In genomic region chr1:111281411-111281810, GRCh38 we compare ENCODE assay signal across 20 cellular contexts. TPM values are rescaled to one million over a fixed set of nuclear protein-coding genes. Genes with fewer than 3 reads are reported as not detected.
A peak's percentile ranks its signal among the peaks of the same experiment; 100 is the strongest.
DNase-seq lines count a peak whose midpoint lies in the region; ATAC-seq and TF ChIP-seq lines count a peak whose summit lies in the region.
"Had no signal": no experiment of that assay in that cellular context is flagged by ENCODE, and none has a peak within 500 bp of the region (broad histone marks: within the 10 kb centered on the region; RNA-seq: fewer than 3 reads in every experiment).

No MANE protein-coding gene starts in this region.

- H2AFZ ChIP-seq in mammary epithelial cell (ENCODE audit: low read depth, low read length) = no peak overlapping the region
- H2AFZ ChIP-seq: GM23338 had no signal

- H3K27ac ChIP-seq in mammary epithelial cell (ENCODE audit: insufficient read depth, low read depth, low read length) (no peak overlapping the region), lung (ENCODE audit: low read depth in 1 of 2, low read length in 1 of 2) (no peak overlapping the region), thyroid gland (no peak overlapping the region), right lobe of liver (no peak overlapping the region)
- H3K27ac ChIP-seq: KMS-11 had no signal

- no peaks in the 10 kb centered on the region for H3K79me2 ChIP-seq in mammary epithelial cell (ENCODE audit: insufficient read depth, low read length)

- CTCF ChIA-PET in mammary epithelial cell (lab: Charles Lee; ENCODE audit: low non-redundant PET) = no interaction called here

- TF ChIP-seq POLR2A in thyroid gland (IDR thresholded peaks at IDR 0.05) = no peak
- TF ChIP-seq POLR2A in right lobe of liver (IDR thresholded peaks at IDR 0.05) = no peak

- H3K4me2 ChIP-seq in mammary epithelial cell (ENCODE audit: insufficient read depth, low read depth, low read length) = no peak overlapping the region
- H3K4me2 ChIP-seq: GM23338, KMS-11 had no signal

- H3K9me3 ChIP-seq in mammary epithelial cell (replicated peaks; ENCODE audit: insufficient read depth, low read length) (no peaks in the 10 kb centered on the region), lung (ENCODE audit: control insufficient read depth in 2 of 2, insufficient read depth in 1 of 2, low read length in 1 of 2) (no peaks in the 10 kb centered on the region), thyroid gland (no peaks in the 10 kb centered on the region), right lobe of liver (no peaks in the 10 kb centered on the region)
- H3K9me3 ChIP-seq: BE2C had no signal

- 70% methylated on average over 5 of the region's 5 CpGs for WGBS in mammary epithelial cell (ENCODE audit: low coverage, missing lambda C conversion rate)
- 66 to 85% methylated on average over 5 of the region's 5 CpGs for WGBS in lung, 2 donors
- WGBS in thyroid gland, 2 donors = 68 to 75% methylated on average over 5 of the region's 5 CpGs
- WGBS in right lobe of liver (ENCODE audit: insufficient coverage, low coverage, low lambda C conversion rate, missing lambda C conversion rate) = 85% methylated on average over 5 of the region's 5 CpGs

- H3K36me3 ChIP-seq in mammary epithelial cell (ENCODE audit: insufficient read depth, low read length) (no peaks in the 10 kb centered on the region), lung (ENCODE audit: control insufficient read depth in 2 of 2, insufficient read depth in 2 of 2, low read length in 2 of 2) (no peaks in the 10 kb centered on the region), thyroid gland (no peaks in the 10 kb centered on the region), right lobe of liver (no peaks in the 10 kb centered on the region)
- H3K36me3 ChIP-seq: BE2C had no signal

- H3K27me3 ChIP-seq in mammary epithelial cell (ENCODE audit: insufficient read depth, low read length) (no peaks in the 10 kb centered on the region), lung (ENCODE audit: control insufficient read depth, insufficient read depth) (no peaks in the 10 kb centered on the region), thyroid gland (no peaks in the 10 kb centered on the region), right lobe of liver (no peaks in the 10 kb centered on the region)
- H3K27me3 ChIP-seq: BE2C had no signal

- dilution Hi-C loops in mammary epithelial cell (cut with HindIII; ENCODE audit: low sequenced_read_pairs) = no loop called here

- no peaks in the 10 kb centered on the region for H3K4me1 ChIP-seq in mammary epithelial cell (ENCODE audit: insufficient read depth, low read length)
- peaks cover 0 to 4% of the 10 kb centered on the region in 2 donors for H3K4me1 ChIP-seq in lung (ENCODE audit: control insufficient read depth in 2 of 2, insufficient read depth in 2 of 2, low read length in 2 of 2)
- no peaks in the 10 kb centered on the region for H3K4me1 ChIP-seq in thyroid gland
- no peaks in the 10 kb centered on the region for H3K4me1 ChIP-seq in right lobe of liver
- H3K4me1 ChIP-seq: BE2C had no signal

- no peak overlapping the region for H3K4me3 ChIP-seq in mammary epithelial cell (replicated peaks in 1 of 3; ENCODE audit: insufficient read depth in 1 of 3, low read depth in 2 of 3, low read length in 3 of 3)
- H3K4me3 ChIP-seq in lung = no peak overlapping the region
- no peak overlapping the region for H3K4me3 ChIP-seq in thyroid gland (replicated peaks in 1 of 3)
- no peak overlapping the region for H3K4me3 ChIP-seq in right lobe of liver
- H3K4me3 ChIP-seq: GM23338 had no signal

- BruUV-seq in mammary epithelial cell (replicated peaks; lab: Mats Ljungman, UMichigan) = no TSS peak

- TF ChIP-seq CTCF in mammary epithelial cell (conservative IDR thresholded peaks at IDR 0.05 in 1 of 2, IDR thresholded peaks at IDR 0.05 in 1 of 2; ENCODE audit: extremely low read depth in 1 of 2, insufficient read depth in 1 of 2, low read depth in 1 of 2, low read length in 2 of 2) (no peak), lung (IDR thresholded peaks at IDR 0.05; ENCODE audit: control extremely low read depth, extremely low read depth) (no peak), thyroid gland (IDR thresholded peaks at IDR 0.05) (no peak), right lobe of liver (IDR thresholded peaks at IDR 0.05) (no peak)

- in situ Hi-C loops in mammary epithelial cell (cut with MboI; ENCODE audit: low sequenced_read_pairs in 2 of 2) = no loop called here

- intact Hi-C loops in mammary epithelial cell (cut with micrococcal nuclease) (no loop called here), thyroid gland (cut with DNase I) (no loop called here), right lobe of liver (cut with DNase I) (no loop called here)

- no peak overlapping the region for H3K9ac ChIP-seq in mammary epithelial cell (ENCODE audit: insufficient read depth, low read length)
- H3K9ac ChIP-seq: KMS-11 had no signal

- DNase-seq in LHCN-M2 (ENCODE audit: low read depth) = peak; percentile 21
- DNase-seq in mammary epithelial cell = peak; percentile 37
- peak; percentile 42 for DNase-seq in lung (ENCODE audit: low spot score)
- DNase-seq in thyroid gland = peak; percentile 5 to 13
- no peak for DNase-seq in right lobe of liver
- DNase-seq: BE2C; CD4-positive, alpha-beta memory T cell; DND-41; GDM1; NCI-H1417; NCI-H1930; NCI-H2171; NCI-H774; Right ventricle myocardium superior had no signal

- ATAC-seq in lung (ENCODE audit: insufficient read depth, low FRiP score) (no peak), right lobe of liver (no peak), HG02763 (IDR thresholded peaks at IDR 0.05; ENCODE audit: unreplicated experiment) (no peak), GM18502 (IDR thresholded peaks at IDR 0.05; ENCODE audit: poor library complexity, unreplicated experiment) (no peak)
- ATAC-seq: GM23338, Panc1 had no signal

- H4K20me1 ChIP-seq in mammary epithelial cell (ENCODE audit: insufficient read depth, low read length) = no peaks in the 10 kb centered on the region

RNA-seq across cellular contexts. Expression of gene CHIA, which starts 9.2 kb away (rescaled TPM):
- total RNA-seq in LHCN-M2 (2014; rRNA removed) (not detected in 2 replicates), mammary epithelial cell (not detected), lung (10 to 100 TPM in 1 of 2 donors, 1 to 10 TPM in 1; 2.2 to 11.4 TPM), thyroid gland (not detected), right lobe of liver (not detected)
- not detected for polyA plus RNA-seq in LHCN-M2 (2012)
- polyA plus RNA-seq in mammary epithelial cell (not detected), lung (1 to 10 TPM in 1 of 2 donors, under 1 TPM in 1; 0.47 to 2.6 TPM)
- polyA minus RNA-seq in mammary epithelial cell = not detected
- total RNA-seq: CD4-positive, alpha-beta memory T cell; GM23338; NCI-H460; Right ventricle myocardium superior had no signal
- polyA plus RNA-seq: CD4-positive, alpha-beta memory T cell; GM23338 had no signal

RNA-seq across cellular contexts. Expression of gene CHI3L2, which starts 53.9 kb away (rescaled TPM):
- total RNA-seq in LHCN-M2 (2014; rRNA removed) = 0.83 and 2.2 TPM in 2 replicates
- not detected for polyA plus RNA-seq in LHCN-M2 (2012)
- total RNA-seq in mammary epithelial cell = 1 to 10 TPM in 1 of 2 donors, under 1 TPM in 1; 0.87 to 1.0 TPM
- polyA plus RNA-seq in mammary epithelial cell = 0.58 TPM
- 3.5 TPM for polyA minus RNA-seq in mammary epithelial cell
- total RNA-seq in lung = 100 to 1,000 TPM in 1 of 2 donors, 10 to 100 TPM in 1; 30.1 to 298 TPM
- 100 to 1,000 TPM in 1 of 2 donors, 10 to 100 TPM in 1; 75.6 to 206 TPM for polyA plus RNA-seq in lung
- 10 to 100 TPM in 2 of 4 donors, 1 to 10 TPM in 2; 4.2 to 25.7 (median 11.8) TPM for total RNA-seq in thyroid gland
- under 1 TPM in 5 of 6 experiments, not detected in 1; 0.15 to 0.58 (median 0.26) TPM for total RNA-seq in right lobe of liver
- total RNA-seq: GM23338 had no signal

Comparison
In these comparisons a context has a peak if more than half of its experiments do, and no peak if none do; other contexts are left out.
1. DNase-seq: peak in LHCN-M2 (single experiment), mammary epithelial cell (single experiment), lung (single experiment) and thyroid gland (2 of 2); none in right lobe of liver (0 of 3).